8 cellular contexts compared by ENCODE assay signal in genomic region chr17:7548585-7549400, GRCh38. TPM values are rescaled to one million over a fixed set of nuclear protein-coding genes. Genes with fewer than 3 reads are reported as not detected.
DNase-seq lines count a peak whose midpoint lies in the region; ATAC-seq lines count a peak whose summit lies in the region.

Gene TNFSF12 (plus strand): TSS chr17:7549058. CDS start chr17:7549154, 96 bp downstream.

- peak; percentile 26 to 31 for DNase-seq in activated CD4-positive, alpha-beta T cell treated with anti-CD3 and anti-CD28 coated beads for 24 hours (ENCODE audit: low read depth in 2 of 2)
- no peak for DNase-seq in activated CD4-positive, alpha-beta T cell treated with anti-CD3 and anti-CD28 coated beads for 1 hour
- peak; percentile 89 for DNase-seq in activated CD4-positive, alpha-beta T cell treated with anti-CD3 and anti-CD28 coated beads, Interleukin-2, amount 10 ng/mL, durations not matched to agents 24 days and 14 days
- DNase-seq in effector CD8-positive, alpha-beta T cell (lab: John Stamatoyannopoulos, UW) = peak; percentile 28
- peak; percentile 36 to 49 for DNase-seq in lung microvascular endothelial cell (ENCODE audit: low read depth in 2 of 2)
- peak; percentile 37 to 41 for DNase-seq in stimulated activated CD8-positive, alpha-beta memory T cell treated with anti-CD3 and anti-CD28 coated beads, Interleukin-2, amount 100 ng/mL, for 48 hours (ENCODE audit: low read depth in 2 of 2)
- DNase-seq in NCI-H1930 (lab: John Stamatoyannopoulos, UW) = no peak

- peak within 1 kb of the TSS; percentile 83 for H3K4me3 Mint-ChIP-seq in activated CD4-positive, alpha-beta T cell treated with anti-CD3 and anti-CD28 coated beads, Interleukin-2, amount 10 ng/mL, durations not matched to agents 24 days and 14 days

- H3K27me3 Mint-ChIP-seq in activated CD4-positive, alpha-beta T cell treated with anti-CD3 and anti-CD28 coated beads, Interleukin-2, amount 10 ng/mL, durations not matched to agents 24 days and 14 days = no peaks in the 10 kb centered on the region

- H3K36me3 Mint-ChIP-seq in activated CD4-positive, alpha-beta T cell treated with anti-CD3 and anti-CD28 coated beads, Interleukin-2, amount 10 ng/mL, durations not matched to agents 24 days and 14 days (ENCODE audit: low read depth) = peaks cover 14% of the 10 kb centered on the region

- intact Hi-C loops in activated CD4-positive, alpha-beta T cell treated with anti-CD3 and anti-CD28 coated beads, Interleukin-2, amount 10 ng/mL, durations not matched to agents 24 days and 14 days (cut with micrococcal nuclease) = loop anchor here (2.0 kb wide), 1 partner anchor 64 kb away; the partner anchor contains the start of gene POLR2A

- peaks cover 50% of the 10 kb centered on the region for H3K4me1 Mint-ChIP-seq in activated CD4-positive, alpha-beta T cell treated with anti-CD3 and anti-CD28 coated beads, Interleukin-2, amount 10 ng/mL, durations not matched to agents 24 days and 14 days

- no peaks in the 10 kb centered on the region for H3K9me3 Mint-ChIP-seq in activated CD4-positive, alpha-beta T cell treated with anti-CD3 and anti-CD28 coated beads, Interleukin-2, amount 10 ng/mL, durations not matched to agents 24 days and 14 days

- no peak for ATAC-seq in HG03135 (IDR thresholded peaks at IDR 0.05; ENCODE audit: unreplicated experiment)

- peak within 1 kb of the TSS; percentile 83 for H3K27ac Mint-ChIP-seq in activated CD4-positive, alpha-beta T cell treated with anti-CD3 and anti-CD28 coated beads, Interleukin-2, amount 10 ng/mL, durations not matched to agents 24 days and 14 days

RNA-seq across cellular contexts. Expression of gene TNFSF12, which starts in this region (rescaled TPM):
- total RNA-seq in activated CD4-positive, alpha-beta T cell treated with anti-CD3 and anti-CD28 coated beads, Interleukin-2, amount 10 ng/mL, durations not matched to agents 24 days and 14 days = 21.5 and 21.8 TPM in 2 replicates
- 4.4 and 4.8 TPM in 2 replicates for total RNA-seq in lung microvascular endothelial cell

Comparison
In these comparisons a context has a peak if more than half of its experiments do, and no peak if none do; other contexts are left out.
1. DNase-seq: peak in activated CD4-positive, alpha-beta T cell treated with anti-CD3 and anti-CD28 coated beads for 24 hours (2 of 2), activated CD4-positive, alpha-beta T cell treated with anti-CD3 and anti-CD28 coated beads, Interleukin-2, amount 10 ng/mL, durations not matched to agents 24 days and 14 days (single experiment), effector CD8-positive, alpha-beta T cell (single experiment), lung microvascular endothelial cell (2 of 2) and stimulated activated CD8-positive, alpha-beta memory T cell treated with anti-CD3 and anti-CD28 coated beads, Interleukin-2, amount 100 ng/mL, for 48 hours (2 of 2); none in activated CD4-positive, alpha-beta T cell treated with anti-CD3 and anti-CD28 coated beads for 1 hour (single experiment) and NCI-H1930 (0 of 2).